Comparison of ENCODE assay signal across 13 cellular contexts in genomic region chr11:13434247-13435205, GRCh38. TPM values are rescaled to one million over a fixed set of nuclear protein-coding genes. Genes with fewer than 3 reads are reported as not detected.
DNase-seq lines count a peak whose midpoint lies in the region; ATAC-seq, FAIRE-seq and TF ChIP-seq lines count a peak whose summit lies in the region.
"Had no signal": no experiment of that assay in that cellular context is flagged by ENCODE, and none has a peak within 500 bp of the region (broad histone marks: within the 10 kb centered on the region; RNA-seq: fewer than 3 reads in every experiment).

No MANE protein-coding gene starts in this region.

- peaks cover 17% of the 10 kb centered on the region for H3K4me1 Mint-ChIP-seq in Caco-2 (ENCODE audit: low read depth, unreplicated experiment)

- H3K36me3 Mint-ChIP-seq in Caco-2 (ENCODE audit: insufficient read depth, unreplicated experiment), result peaks cover 8% of the 10 kb centered on the region

- no peak for DNase-seq in Caco-2
- peak; percentile 72 for DNase-seq in astrocyte of the hippocampus (ENCODE audit: low read depth, low spot score)
- DNase-seq in dorsolateral prefrontal cortex, result no peak
- DNase-seq in cerebellum (ENCODE audit: low spot score), result no peak
- DNase-seq in activated T-cell treated with anti-CD3 and anti-CD28 coated beads, Interleukin-2, amount 50 U/mL, for 1 hour, result no peak
- no peak for DNase-seq in aorta
- DNase-seq: EL; NCI-H187 treated with DMSO at 0.1 percent for 48 hours; stimulated activated naive CD8-positive, alpha-beta T cell treated with anti-CD3 and anti-CD28 coated beads, Interleukin-15, amount 100 ng/mL, for 72 hours had no signal

- peak; percentile 24 for FAIRE-seq in islet of Langerhans (lab: Jason Lieb, UNC)

- CTCF ChIA-PET in Caco-2 (lab: Charles Lee), result no interaction called here
- CTCF ChIA-PET in HEK293 (lab: Yijun Ruan, JAX), result no interaction called here

- 90 to 93% methylated on average over 6 of the region's 6 CpGs for WGBS in aorta, 2 donors

- no peak overlapping the region for H3K4me3 Mint-ChIP-seq in Caco-2 (ENCODE audit: unreplicated experiment)
- H3K4me3 Mint-ChIP-seq: stimulated activated naive CD8-positive, alpha-beta T cell treated with anti-CD3 and anti-CD28 coated beads, Interleukin-15, amount 100 ng/mL, for 72 hours had no signal

- POLR2A ChIA-PET in Caco-2 (lab: Charles Lee) (interaction anchor here (0.5 to 0.9 kb wide), 2 partner anchors 29 to 236 kb away, joined by 4 to 5 read pairs; partner anchors contain the start of gene BTBD10), HEK293 (lab: Yijun Ruan, JAX) (no interaction called here)

- ATAC-seq in aorta (ENCODE audit: low FRiP score), result no peak
- ATAC-seq: stimulated activated naive CD8-positive, alpha-beta T cell treated with anti-CD3 and anti-CD28 coated beads, Interleukin-15, amount 100 ng/mL, for 72 hours had no signal

- no peaks in the 10 kb centered on the region; the same call in 1 of the 2 replicates for H3K36me3 ChIP-seq in Caco-2 (ENCODE audit: control insufficient read depth, insufficient read depth, low read length)
- no peaks in the 10 kb centered on the region for H3K36me3 ChIP-seq in HEK293 (ENCODE audit: control insufficient read depth in 2 of 2, insufficient read depth in 1 of 2, low read length in 2 of 2)
- no peaks in the 10 kb centered on the region for H3K36me3 ChIP-seq in aorta (ENCODE audit: control insufficient read depth in 1 of 2, insufficient read depth in 2 of 2, low read length in 1 of 2)

- H3K4me1 ChIP-seq in Caco-2, result peaks cover 4% of the 10 kb centered on the region; the same call in 1 of the 2 replicates
- no peaks in the 10 kb centered on the region for H3K4me1 ChIP-seq in HEK293 (ENCODE audit: control insufficient read depth, insufficient read depth, low read length)
- H3K4me1 ChIP-seq in aorta (ENCODE audit: control insufficient read depth in 1 of 2, insufficient read depth in 2 of 2, low read length in 2 of 2), result peaks cover 0 to 3% of the 10 kb centered on the region in 2 donors

- intact Hi-C loops in Caco-2 (cut with micrococcal nuclease; ENCODE audit: unreplicated experiment) (no loop called here), dorsolateral prefrontal cortex (cut with DNase I) (no loop called here), aorta (cut with DNase I) (no loop called here)

- H3K27ac ChIP-seq in HEK293 (ENCODE audit: extremely low read depth, low read depth, low read length) (no peak overlapping the region), dorsolateral prefrontal cortex (no peak overlapping the region), aorta (ENCODE audit: low read depth in 1 of 2, low read length in 2 of 2) (no peak overlapping the region)
- H3K27ac ChIP-seq: BLaER1 treated with 17β-estradiol and CSF1 and Interleukin-3, amounts not matched to agents 10 nM and 100 nM; SK-N-MC had no signal

- H3K27me3 Mint-ChIP-seq in Caco-2 (ENCODE audit: insufficient read depth, unreplicated experiment), result no peaks in the 10 kb centered on the region
- H3K27me3 Mint-ChIP-seq: stimulated activated naive CD8-positive, alpha-beta T cell treated with anti-CD3 and anti-CD28 coated beads, Interleukin-15, amount 100 ng/mL, for 72 hours had no signal

- H3K27me3 ChIP-seq in Caco-2 (replicated peaks; ENCODE audit: control insufficient read depth, insufficient read depth, low read length) (no peaks in the 10 kb centered on the region), dorsolateral prefrontal cortex (no peaks in the 10 kb centered on the region), aorta (ENCODE audit: control insufficient read depth in 1 of 2, insufficient read depth in 2 of 2, low read length in 1 of 2) (no peaks in the 10 kb centered on the region)
- H3K27me3 ChIP-seq: BLaER1 treated with 17β-estradiol and CSF1 and Interleukin-3, amounts not matched to agents 10 nM and 100 nM had no signal

- H3K9me3 ChIP-seq in Caco-2, result no peaks in the 10 kb centered on the region
- no peaks in the 10 kb centered on the region for H3K9me3 ChIP-seq in HEK293 (ENCODE audit: control insufficient read depth, insufficient read depth, low read depth, low read length)
- no peaks in the 10 kb centered on the region for H3K9me3 ChIP-seq in aorta (ENCODE audit: control insufficient read depth, low read length)

- TF ChIP-seq CTCF in Caco-2 (IDR thresholded peaks at IDR 0.05; ENCODE audit: insufficient read depth in 1 of 2, low read depth in 1 of 2, low read length in 1 of 2, severe bottlenecking in 1 of 2, unreplicated experiment in 1 of 2), result no peak
- TF ChIP-seq CTCF in HEK293 (tag by site-specific recombination; IDR thresholded peaks at IDR 0.05), result no peak
- TF ChIP-seq CTCF in dorsolateral prefrontal cortex (IDR thresholded peaks at IDR 0.05 in 54 of 56, conservative IDR thresholded peaks at IDR 0.05 in 2 of 56; ENCODE audit: low read depth in 1 of 56, partially characterized antibody in 56 of 56), result no peak

- H3K4me3 ChIP-seq in Caco-2 (ENCODE audit: low read depth, low read length), result no peak overlapping the region
- no peak overlapping the region for H3K4me3 ChIP-seq in HEK293 (ENCODE audit: low read depth, low read length)
- H3K4me3 ChIP-seq in dorsolateral prefrontal cortex, result no peak overlapping the region
- H3K4me3 ChIP-seq in aorta (ENCODE audit: low read length in 2 of 2), result no peak overlapping the region
- H3K4me3 ChIP-seq: BLaER1 treated with 17β-estradiol and CSF1 and Interleukin-3, amounts not matched to agents 10 nM and 100 nM; SK-N-MC had no signal

- peak overlapping the region; percentile 4 for H3K27ac Mint-ChIP-seq in Caco-2 (ENCODE audit: unreplicated experiment)

- no peaks in the 10 kb centered on the region for H3K9me3 Mint-ChIP-seq in Caco-2 (ENCODE audit: unreplicated experiment)

- no TSS peak for BruUV-seq in Caco-2 (replicated peaks; lab: Mats Ljungman, UMichigan)

TF ChIP-seq in HEK293, 187 proteins besides CTCF, POLR2A, EP300 and RAD21:
- TF ChIP-seq ZNF623 (tag by site-specific recombination; IDR thresholded peaks at IDR 0.05) (peak; percentile 51; the same call in 1 of the 2 replicates), BCL11A (tag by site-specific recombination; IDR thresholded peaks at IDR 0.05; ENCODE audit: low read depth) (no peak), ZNF311 (tag by site-specific recombination; IDR thresholded peaks at IDR 0.05; ENCODE audit: borderline replicate concordance) (no peak), PRDM1 (tag by site-specific recombination; IDR thresholded peaks at IDR 0.05) (peak; percentile 42; the same call in 1 of the 2 replicates)
- TF ChIP-seq, protein P1, sequence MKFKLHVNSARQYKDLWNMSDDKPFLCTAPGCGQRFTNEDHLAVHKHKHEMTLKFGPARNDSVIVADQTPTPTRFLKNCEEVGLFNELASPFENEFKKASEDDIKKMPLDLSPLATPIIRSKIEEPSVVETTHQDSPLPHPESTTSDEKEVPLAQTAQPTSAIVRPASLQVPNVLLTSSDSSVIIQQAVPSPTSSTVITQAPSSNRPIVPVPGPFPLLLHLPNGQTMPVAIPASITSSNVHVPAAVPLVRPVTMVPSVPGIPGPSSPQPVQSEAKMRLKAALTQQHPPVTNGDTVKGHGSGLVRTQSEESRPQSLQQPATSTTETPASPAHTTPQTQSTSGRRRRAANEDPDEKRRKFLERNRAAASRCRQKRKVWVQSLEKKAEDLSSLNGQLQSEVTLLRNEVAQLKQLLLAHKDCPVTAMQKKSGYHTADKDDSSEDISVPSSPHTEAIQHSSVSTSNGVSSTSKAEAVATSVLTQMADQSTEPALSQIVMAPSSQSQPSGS (tag by site-specific recombination; IDR thresholded peaks at IDR 0.05; ENCODE audit: low read depth), result peak; percentile 63; the same call in 1 of the 2 replicates
TF ChIP-seq in HEK293: peak in this region for 3.

RNA-seq across cellular contexts. Expression of gene BTBD10, which starts 28.5 kb away (rescaled TPM):
- total RNA-seq in Caco-2 (2022) (41.6 and 45.0 TPM in 2 replicates), dorsolateral prefrontal cortex (100 to 1,000 TPM in 68 of 120 experiments, 10 to 100 TPM in 52; 59.2 to 140 (median 103) TPM), cerebellum (102 TPM), aorta (10 to 100 TPM; 31.8 to 35.3 TPM)
- polyA plus RNA-seq in aorta, result 10 to 100 TPM; 19.2 to 28.0 TPM
